30 cellular contexts compared by ENCODE assay signal in genomic region chrX:149758068-149758714, GRCh38. TPM values are rescaled to one million over a fixed set of nuclear protein-coding genes. Genes with fewer than 3 reads are reported as not detected.
"Had no signal": no experiment of that assay in that cellular context is flagged by ENCODE, and none has a peak within 500 bp of the region (broad histone marks: within the 10 kb centered on the region; RNA-seq: fewer than 3 reads in every experiment).

No MANE protein-coding gene starts in this region.

- H3K9me3 ChIP-seq: left ventricle myocardium inferior, mucosa of descending colon, ovary, prostate gland, sigmoid colon, stomach, testis, tibial artery, upper lobe of right lung had no signal

- H3K27me3 ChIP-seq: ovary, sigmoid colon, stomach, testis, tibial artery, upper lobe of right lung had no signal

- H3K4me1 ChIP-seq: left ventricle myocardium inferior, prostate gland, sigmoid colon, stomach, testis, tibial artery, upper lobe of right lung had no signal

- H3K4me1 Mint-ChIP-seq: memory B cell; naive thymus-derived CD4-positive, alpha-beta T cell; stimulated activated naive B cell treated with anti-CD40 and anti-IgM and Interleukin-4, amounts not matched to agents 10 μg/mL and 1 μg/mL and 100 μg/mL, for 72 hours had no signal

- H3K27ac Mint-ChIP-seq: memory B cell; naive thymus-derived CD4-positive, alpha-beta T cell; natural killer cell treated with Interleukin-12 subunit alpha and Interleukin-12 subunit beta and Interleukin-15 and Interleukin-18, amount 100 ng/mL, for 72 hours; stimulated activated naive B cell treated with anti-CD40 and anti-IgM and Interleukin-4, amounts not matched to agents 10 μg/mL and 1 μg/mL and 100 μg/mL, for 72 hours had no signal

- H3K36me3 Mint-ChIP-seq: memory B cell; naive thymus-derived CD4-positive, alpha-beta T cell; natural killer cell treated with Interleukin-12 subunit alpha and Interleukin-12 subunit beta and Interleukin-15 and Interleukin-18, amount 100 ng/mL, for 72 hours; stimulated activated naive B cell treated with anti-CD40 and anti-IgM and Interleukin-4, amounts not matched to agents 10 μg/mL and 1 μg/mL and 100 μg/mL, for 72 hours had no signal

- H3K27ac ChIP-seq: left ventricle myocardium inferior, ovary, prostate gland, sigmoid colon, stomach, testis, tibial artery, upper lobe of right lung had no signal

- ATAC-seq: mucosa of descending colon; naive thymus-derived CD4-positive, alpha-beta T cell; right cardiac atrium; stimulated activated naive B cell treated with anti-CD40 and anti-IgM and Interleukin-4, amounts not matched to agents 10 μg/mL and 1 μg/mL and 100 μg/mL, for 72 hours; stimulated activated naive CD8-positive, alpha-beta T cell treated with anti-CD3 and anti-CD28 coated beads, Interleukin-15, Interleukin-2, amounts not matched to agents 100 U/mL and 50 U/mL, for 24 hours; upper lobe of right lung had no signal

- H3K27me3 Mint-ChIP-seq: stimulated activated naive B cell treated with anti-CD40 and anti-IgM and Interleukin-4, amounts not matched to agents 10 μg/mL and 1 μg/mL and 100 μg/mL, for 72 hours had no signal

- H3K4me3 ChIP-seq: left ventricle myocardium inferior, lung, mucosa of descending colon, ovary, prostate gland, sigmoid colon, stomach, testis, tibial artery, upper lobe of right lung had no signal

- FAIRE-seq: small intestine, urothelium cell line had no signal

- H3K36me3 ChIP-seq: left ventricle myocardium inferior, ovary, prostate gland, sigmoid colon, stomach, tibial artery, upper lobe of right lung had no signal

- DNase-seq: islet precursor cell; left ventricle myocardium inferior; midbrain; naive thymus-derived CD4-positive, alpha-beta T cell; ovary; retina; right cardiac atrium; small intestine; stimulated activated CD4-positive, alpha-beta T cell treated with anti-CD3 and anti-CD28 coated beads, Interleukin-1b, Interleukin-23, amount 100 ng/mL, for 48 hours; stimulated activated CD4-positive, alpha-beta T cell treated with anti-CD3 and anti-CD28 coated beads, Interleukin-2, amount 100 ng/mL, for 48 hours; stimulated activated naive B cell treated with anti-CD40 and anti-IgM and Interleukin-4, amounts not matched to agents 10 μg/mL and 1 μg/mL and 100 μg/mL, for 72 hours; stimulated activated naive CD8-positive, alpha-beta T cell treated with anti-CD3 and anti-CD28 coated beads, Interleukin-15, Interleukin-2, amounts not matched to agents 100 U/mL and 50 U/mL, for 24 hours; stomach; testis; tibial artery; trophoblast cell; upper lobe of right lung had no signal

- H3K9me3 Mint-ChIP-seq: memory B cell; naive thymus-derived CD4-positive, alpha-beta T cell; natural killer cell treated with Interleukin-12 subunit alpha and Interleukin-12 subunit beta and Interleukin-15 and Interleukin-18, amount 100 ng/mL, for 72 hours; stimulated activated naive B cell treated with anti-CD40 and anti-IgM and Interleukin-4, amounts not matched to agents 10 μg/mL and 1 μg/mL and 100 μg/mL, for 72 hours had no signal

- H3K4me3 Mint-ChIP-seq: memory B cell; naive thymus-derived CD4-positive, alpha-beta T cell; natural killer cell treated with Interleukin-12 subunit alpha and Interleukin-12 subunit beta and Interleukin-15 and Interleukin-18, amount 100 ng/mL, for 72 hours; stimulated activated naive B cell treated with anti-CD40 and anti-IgM and Interleukin-4, amounts not matched to agents 10 μg/mL and 1 μg/mL and 100 μg/mL, for 72 hours had no signal

RNA-seq across cellular contexts. Expression of gene HSFX1, which starts 15.7 kb away (rescaled TPM):
- polyA plus RNA-seq: stomach had no signal

RNA-seq across cellular contexts. Expression of gene MAGEA9, which starts 23.5 kb away (rescaled TPM):
- total RNA-seq: kidney epithelial cell; left ventricle myocardium inferior; lower leg skin; lung; mesenteric fat pad; mucosa of descending colon; myocyte; naive thymus-derived CD4-positive, alpha-beta T cell; natural killer cell treated with Interleukin-12 subunit alpha and Interleukin-12 subunit beta and Interleukin-15 and Interleukin-18, amount 100 ng/mL, for 72 hours; omental fat pad; ovary; prostate gland; right cardiac atrium; sigmoid colon; stomach; testis; upper lobe of right lung had no signal
- polyA plus RNA-seq: lung; naive thymus-derived CD4-positive, alpha-beta T cell; neural cell; ovary; right cardiac atrium; sigmoid colon; small intestine; stomach had no signal

RNA-seq across cellular contexts. Expression of gene MAGEA11, which starts 46.3 kb away (rescaled TPM):
- total RNA-seq: kidney epithelial cell; left ventricle myocardium inferior; lung; mesenteric fat pad; mucosa of descending colon; myocyte; naive thymus-derived CD4-positive, alpha-beta T cell; natural killer cell treated with Interleukin-12 subunit alpha and Interleukin-12 subunit beta and Interleukin-15 and Interleukin-18, amount 100 ng/mL, for 72 hours; omental fat pad; ovary; right cardiac atrium; sigmoid colon; stomach; upper lobe of right lung had no signal
- polyA plus RNA-seq: lung; naive thymus-derived CD4-positive, alpha-beta T cell; neural cell; ovary; right cardiac atrium; sigmoid colon; small intestine; stomach had no signal
